Comparison of ENCODE assay signal across 1 cellular context in the genomic region with DNA sequence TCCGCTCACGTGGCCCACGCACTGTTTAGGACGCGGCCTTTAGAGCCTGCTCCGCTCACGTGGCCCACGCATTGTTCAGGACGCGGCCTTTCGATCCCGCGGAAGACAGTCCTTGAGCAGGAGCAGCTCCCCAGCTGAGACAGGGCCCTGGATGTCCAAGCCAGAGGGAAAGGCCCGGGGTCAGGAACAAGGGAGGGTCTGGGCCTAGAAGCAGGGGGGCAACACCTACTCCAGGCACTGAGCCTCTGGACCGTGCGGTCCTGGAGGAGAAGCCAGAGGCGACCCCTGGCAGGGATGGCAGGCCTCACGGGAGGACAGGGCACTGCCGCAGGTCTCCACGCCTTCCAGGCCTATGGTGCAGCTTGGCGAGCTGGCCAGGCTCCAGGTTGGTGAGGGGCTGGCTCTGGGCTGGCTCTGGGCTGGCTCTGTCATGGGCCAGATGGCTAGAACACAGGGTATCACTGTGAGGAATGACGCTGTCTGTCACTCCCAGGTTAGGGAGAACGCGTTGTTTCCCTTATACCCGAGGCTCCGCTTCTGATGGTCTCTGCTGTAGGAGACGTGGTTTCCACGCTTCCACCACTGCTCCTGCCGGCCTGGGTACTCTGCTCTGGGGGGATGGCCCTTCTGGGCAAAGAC.
TF ChIP-seq lines count a peak whose summit lies in the region.

No MANE protein-coding gene starts in this region.

TF ChIP-seq in WTC11, 78 proteins besides CTCF, POLR2A, EP300 and RAD21 (continued from another document):
- TF ChIP-seq, protein P1, sequence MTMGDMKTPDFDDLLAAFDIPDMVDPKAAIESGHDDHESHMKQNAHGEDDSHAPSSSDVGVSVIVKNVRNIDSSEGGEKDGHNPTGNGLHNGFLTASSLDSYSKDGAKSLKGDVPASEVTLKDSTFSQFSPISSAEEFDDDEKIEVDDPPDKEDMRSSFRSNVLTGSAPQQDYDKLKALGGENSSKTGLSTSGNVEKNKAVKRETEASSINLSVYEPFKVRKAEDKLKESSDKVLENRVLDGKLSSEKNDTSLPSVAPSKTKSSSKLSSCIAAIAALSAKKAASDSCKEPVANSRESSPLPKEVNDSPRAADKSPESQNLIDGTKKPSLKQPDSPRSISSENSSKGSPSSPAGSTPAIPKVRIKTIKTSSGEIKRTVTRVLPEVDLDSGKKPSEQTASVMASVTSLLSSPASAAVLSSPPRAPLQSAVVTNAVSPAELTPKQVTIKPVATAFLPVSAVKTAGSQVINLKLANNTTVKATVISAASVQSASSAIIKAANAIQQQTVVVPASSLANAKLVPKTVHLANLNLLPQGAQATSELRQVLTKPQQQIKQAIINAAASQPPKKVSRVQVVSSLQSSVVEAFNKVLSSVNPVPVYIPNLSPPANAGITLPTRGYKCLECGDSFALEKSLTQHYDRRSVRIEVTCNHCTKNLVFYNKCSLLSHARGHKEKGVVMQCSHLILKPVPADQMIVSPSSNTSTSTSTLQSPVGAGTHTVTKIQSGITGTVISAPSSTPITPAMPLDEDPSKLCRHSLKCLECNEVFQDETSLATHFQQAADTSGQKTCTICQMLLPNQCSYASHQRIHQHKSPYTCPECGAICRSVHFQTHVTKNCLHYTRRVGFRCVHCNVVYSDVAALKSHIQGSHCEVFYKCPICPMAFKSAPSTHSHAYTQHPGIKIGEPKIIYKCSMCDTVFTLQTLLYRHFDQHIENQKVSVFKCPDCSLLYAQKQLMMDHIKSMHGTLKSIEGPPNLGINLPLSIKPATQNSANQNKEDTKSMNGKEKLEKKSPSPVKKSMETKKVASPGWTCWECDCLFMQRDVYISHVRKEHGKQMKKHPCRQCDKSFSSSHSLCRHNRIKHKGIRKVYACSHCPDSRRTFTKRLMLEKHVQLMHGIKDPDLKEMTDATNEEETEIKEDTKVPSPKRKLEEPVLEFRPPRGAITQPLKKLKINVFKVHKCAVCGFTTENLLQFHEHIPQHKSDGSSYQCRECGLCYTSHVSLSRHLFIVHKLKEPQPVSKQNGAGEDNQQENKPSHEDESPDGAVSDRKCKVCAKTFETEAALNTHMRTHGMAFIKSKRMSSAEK (CRISPR knock-in tag; IDR thresholded peaks at IDR 0.05; ENCODE audit: borderline replicate concordance) = no peak
- TF ChIP-seq, protein P2, sequence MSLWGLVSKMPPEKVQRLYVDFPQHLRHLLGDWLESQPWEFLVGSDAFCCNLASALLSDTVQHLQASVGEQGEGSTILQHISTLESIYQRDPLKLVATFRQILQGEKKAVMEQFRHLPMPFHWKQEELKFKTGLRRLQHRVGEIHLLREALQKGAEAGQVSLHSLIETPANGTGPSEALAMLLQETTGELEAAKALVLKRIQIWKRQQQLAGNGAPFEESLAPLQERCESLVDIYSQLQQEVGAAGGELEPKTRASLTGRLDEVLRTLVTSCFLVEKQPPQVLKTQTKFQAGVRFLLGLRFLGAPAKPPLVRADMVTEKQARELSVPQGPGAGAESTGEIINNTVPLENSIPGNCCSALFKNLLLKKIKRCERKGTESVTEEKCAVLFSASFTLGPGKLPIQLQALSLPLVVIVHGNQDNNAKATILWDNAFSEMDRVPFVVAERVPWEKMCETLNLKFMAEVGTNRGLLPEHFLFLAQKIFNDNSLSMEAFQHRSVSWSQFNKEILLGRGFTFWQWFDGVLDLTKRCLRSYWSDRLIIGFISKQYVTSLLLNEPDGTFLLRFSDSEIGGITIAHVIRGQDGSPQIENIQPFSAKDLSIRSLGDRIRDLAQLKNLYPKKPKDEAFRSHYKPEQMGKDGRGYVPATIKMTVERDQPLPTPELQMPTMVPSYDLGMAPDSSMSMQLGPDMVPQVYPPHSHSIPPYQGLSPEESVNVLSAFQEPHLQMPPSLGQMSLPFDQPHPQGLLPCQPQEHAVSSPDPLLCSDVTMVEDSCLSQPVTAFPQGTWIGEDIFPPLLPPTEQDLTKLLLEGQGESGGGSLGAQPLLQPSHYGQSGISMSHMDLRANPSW (CRISPR knock-in tag; conservative IDR thresholded peaks at IDR 0.05; ENCODE audit: low read depth) = no peak
